1 cellular context compared by ENCODE assay signal in the genomic region with DNA sequence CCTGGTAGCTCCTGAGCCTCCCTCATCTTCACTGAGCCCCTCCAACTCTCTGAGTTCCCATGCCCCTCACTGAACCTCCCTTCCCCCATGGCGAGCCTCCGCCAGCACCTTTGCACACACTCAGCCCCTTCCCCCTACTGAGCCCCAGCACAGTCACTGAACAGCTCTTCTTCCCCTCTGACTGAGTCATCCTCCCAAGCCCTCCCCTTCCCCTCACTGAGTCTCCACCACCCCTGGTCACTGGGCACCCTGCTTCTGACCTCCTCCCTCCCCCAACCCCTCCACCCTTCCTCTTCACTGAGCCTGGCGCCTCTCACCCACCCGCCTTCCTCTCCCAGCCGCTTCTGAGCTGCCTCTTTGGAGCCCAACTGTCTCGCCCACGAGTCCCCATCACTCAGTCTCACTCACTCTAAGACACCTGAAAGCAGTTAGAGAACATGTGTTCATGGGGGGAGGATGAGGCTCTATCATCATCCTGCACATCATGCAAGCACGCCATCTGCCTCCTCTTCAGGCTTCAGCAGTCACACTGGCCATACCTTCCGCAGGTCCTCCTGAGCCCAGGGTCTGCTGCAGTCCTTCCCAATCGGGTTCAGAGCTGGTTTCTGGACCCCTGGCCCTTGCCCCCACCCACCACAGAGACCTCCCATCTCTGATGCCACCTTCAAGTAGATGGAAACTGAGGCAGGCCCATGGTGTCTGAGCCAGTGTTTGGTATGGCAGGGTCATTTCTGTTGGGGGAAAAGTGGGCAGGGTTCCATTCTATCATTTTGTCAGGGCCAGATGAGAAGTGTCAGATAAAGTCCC.
A peak's percentile ranks its signal among the peaks of the same experiment; 100 is the strongest.
TF ChIP-seq lines count a peak whose summit lies in the region.

No MANE protein-coding gene starts in this region.

TF ChIP-seq in HepG2, 621 proteins besides CTCF, POLR2A, EP300 and RAD21 (continued from another document and continues in another):
- TF ChIP-seq, protein P1, sequence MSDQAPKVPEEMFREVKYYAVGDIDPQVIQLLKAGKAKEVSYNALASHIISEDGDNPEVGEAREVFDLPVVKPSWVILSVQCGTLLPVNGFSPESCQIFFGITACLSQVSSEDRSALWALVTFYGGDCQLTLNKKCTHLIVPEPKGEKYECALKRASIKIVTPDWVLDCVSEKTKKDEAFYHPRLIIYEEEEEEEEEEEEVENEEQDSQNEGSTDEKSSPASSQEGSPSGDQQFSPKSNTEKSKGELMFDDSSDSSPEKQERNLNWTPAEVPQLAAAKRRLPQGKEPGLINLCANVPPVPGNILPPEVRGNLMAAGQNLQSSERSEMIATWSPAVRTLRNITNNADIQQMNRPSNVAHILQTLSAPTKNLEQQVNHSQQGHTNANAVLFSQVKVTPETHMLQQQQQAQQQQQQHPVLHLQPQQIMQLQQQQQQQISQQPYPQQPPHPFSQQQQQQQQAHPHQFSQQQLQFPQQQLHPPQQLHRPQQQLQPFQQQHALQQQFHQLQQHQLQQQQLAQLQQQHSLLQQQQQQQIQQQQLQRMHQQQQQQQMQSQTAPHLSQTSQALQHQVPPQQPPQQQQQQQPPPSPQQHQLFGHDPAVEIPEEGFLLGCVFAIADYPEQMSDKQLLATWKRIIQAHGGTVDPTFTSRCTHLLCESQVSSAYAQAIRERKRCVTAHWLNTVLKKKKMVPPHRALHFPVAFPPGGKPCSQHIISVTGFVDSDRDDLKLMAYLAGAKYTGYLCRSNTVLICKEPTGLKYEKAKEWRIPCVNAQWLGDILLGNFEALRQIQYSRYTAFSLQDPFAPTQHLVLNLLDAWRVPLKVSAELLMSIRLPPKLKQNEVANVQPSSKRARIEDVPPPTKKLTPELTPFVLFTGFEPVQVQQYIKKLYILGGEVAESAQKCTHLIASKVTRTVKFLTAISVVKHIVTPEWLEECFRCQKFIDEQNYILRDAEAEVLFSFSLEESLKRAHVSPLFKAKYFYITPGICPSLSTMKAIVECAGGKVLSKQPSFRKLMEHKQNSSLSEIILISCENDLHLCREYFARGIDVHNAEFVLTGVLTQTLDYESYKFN (CRISPR knock-in tag; conservative IDR thresholded peaks at IDR 0.05): peak; percentile 84
- TF ChIP-seq ETV5 (CRISPR knock-in tag; IDR thresholded peaks at IDR 0.05; ENCODE audit: borderline replicate concordance): peak; percentile 69; the same call in 1 of the 2 replicates
- no peak for TF ChIP-seq ZNF329 (CRISPR knock-in tag; IDR thresholded peaks at IDR 0.05; ENCODE audit: low read depth)
- TF ChIP-seq, protein P2, sequence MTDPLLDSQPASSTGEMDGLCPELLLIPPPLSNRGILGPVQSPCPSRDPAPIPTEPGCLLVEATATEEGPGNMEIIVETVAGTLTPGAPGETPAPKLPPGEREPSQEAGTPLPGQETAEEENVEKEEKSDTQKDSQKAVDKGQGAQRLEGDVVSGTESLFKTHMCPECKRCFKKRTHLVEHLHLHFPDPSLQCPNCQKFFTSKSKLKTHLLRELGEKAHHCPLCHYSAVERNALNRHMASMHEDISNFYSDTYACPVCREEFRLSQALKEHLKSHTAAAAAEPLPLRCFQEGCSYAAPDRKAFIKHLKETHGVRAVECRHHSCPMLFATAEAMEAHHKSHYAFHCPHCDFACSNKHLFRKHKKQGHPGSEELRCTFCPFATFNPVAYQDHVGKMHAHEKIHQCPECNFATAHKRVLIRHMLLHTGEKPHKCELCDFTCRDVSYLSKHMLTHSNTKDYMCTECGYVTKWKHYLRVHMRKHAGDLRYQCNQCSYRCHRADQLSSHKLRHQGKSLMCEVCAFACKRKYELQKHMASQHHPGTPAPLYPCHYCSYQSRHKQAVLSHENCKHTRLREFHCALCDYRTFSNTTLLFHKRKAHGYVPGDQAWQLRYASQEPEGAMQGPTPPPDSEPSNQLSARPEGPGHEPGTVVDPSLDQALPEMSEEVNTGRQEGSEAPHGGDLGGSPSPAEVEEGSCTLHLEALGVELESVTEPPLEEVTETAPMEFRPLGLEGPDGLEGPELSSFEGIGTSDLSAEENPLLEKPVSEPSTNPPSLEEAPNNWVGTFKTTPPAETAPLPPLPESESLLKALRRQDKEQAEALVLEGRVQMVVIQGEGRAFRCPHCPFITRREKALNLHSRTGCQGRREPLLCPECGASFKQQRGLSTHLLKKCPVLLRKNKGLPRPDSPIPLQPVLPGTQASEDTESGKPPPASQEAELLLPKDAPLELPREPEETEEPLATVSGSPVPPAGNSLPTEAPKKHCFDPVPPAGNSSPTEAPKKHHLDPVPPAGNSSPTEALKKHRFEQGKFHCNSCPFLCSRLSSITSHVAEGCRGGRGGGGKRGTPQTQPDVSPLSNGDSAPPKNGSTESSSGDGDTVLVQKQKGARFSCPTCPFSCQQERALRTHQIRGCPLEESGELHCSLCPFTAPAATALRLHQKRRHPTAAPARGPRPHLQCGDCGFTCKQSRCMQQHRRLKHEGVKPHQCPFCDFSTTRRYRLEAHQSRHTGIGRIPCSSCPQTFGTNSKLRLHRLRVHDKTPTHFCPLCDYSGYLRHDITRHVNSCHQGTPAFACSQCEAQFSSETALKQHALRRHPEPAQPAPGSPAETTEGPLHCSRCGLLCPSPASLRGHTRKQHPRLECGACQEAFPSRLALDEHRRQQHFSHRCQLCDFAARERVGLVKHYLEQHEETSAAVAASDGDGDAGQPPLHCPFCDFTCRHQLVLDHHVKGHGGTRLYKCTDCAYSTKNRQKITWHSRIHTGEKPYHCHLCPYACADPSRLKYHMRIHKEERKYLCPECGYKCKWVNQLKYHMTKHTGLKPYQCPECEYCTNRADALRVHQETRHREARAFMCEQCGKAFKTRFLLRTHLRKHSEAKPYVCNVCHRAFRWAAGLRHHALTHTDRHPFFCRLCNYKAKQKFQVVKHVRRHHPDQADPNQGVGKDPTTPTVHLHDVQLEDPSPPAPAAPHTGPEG (CRISPR knock-in tag; IDR thresholded peaks at IDR 0.05): no peak
- TF ChIP-seq SSRP1 (CRISPR knock-in tag; IDR thresholded peaks at IDR 0.05): no peak; the same call in 1 of the 2 replicates
- peak; percentile 43 for TF ChIP-seq SRSF1 (optimal IDR thresholded peaks at IDR 0.05; ENCODE audit: low read depth, low read length)
- TF ChIP-seq, protein P3, sequence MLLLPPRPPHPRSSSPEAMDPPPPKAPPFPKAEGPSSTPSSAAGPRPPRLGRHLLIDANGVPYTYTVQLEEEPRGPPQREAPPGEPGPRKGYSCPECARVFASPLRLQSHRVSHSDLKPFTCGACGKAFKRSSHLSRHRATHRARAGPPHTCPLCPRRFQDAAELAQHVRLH (CRISPR knock-in tag; IDR thresholded peaks at IDR 0.05; ENCODE audit: borderline replicate concordance, low read depth): no peak
- TF ChIP-seq, protein P4, sequence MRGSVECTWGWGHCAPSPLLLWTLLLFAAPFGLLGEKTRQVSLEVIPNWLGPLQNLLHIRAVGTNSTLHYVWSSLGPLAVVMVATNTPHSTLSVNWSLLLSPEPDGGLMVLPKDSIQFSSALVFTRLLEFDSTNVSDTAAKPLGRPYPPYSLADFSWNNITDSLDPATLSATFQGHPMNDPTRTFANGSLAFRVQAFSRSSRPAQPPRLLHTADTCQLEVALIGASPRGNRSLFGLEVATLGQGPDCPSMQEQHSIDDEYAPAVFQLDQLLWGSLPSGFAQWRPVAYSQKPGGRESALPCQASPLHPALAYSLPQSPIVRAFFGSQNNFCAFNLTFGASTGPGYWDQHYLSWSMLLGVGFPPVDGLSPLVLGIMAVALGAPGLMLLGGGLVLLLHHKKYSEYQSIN (CRISPR knock-in tag; IDR thresholded peaks at IDR 0.05; ENCODE audit: borderline replicate concordance): no peak
- TF ChIP-seq TBL1XR1 (IDR thresholded peaks at IDR 0.05; ENCODE audit: borderline replicate concordance, low read length, partially characterized antibody): peak; percentile 31
- TF ChIP-seq, protein P5, sequence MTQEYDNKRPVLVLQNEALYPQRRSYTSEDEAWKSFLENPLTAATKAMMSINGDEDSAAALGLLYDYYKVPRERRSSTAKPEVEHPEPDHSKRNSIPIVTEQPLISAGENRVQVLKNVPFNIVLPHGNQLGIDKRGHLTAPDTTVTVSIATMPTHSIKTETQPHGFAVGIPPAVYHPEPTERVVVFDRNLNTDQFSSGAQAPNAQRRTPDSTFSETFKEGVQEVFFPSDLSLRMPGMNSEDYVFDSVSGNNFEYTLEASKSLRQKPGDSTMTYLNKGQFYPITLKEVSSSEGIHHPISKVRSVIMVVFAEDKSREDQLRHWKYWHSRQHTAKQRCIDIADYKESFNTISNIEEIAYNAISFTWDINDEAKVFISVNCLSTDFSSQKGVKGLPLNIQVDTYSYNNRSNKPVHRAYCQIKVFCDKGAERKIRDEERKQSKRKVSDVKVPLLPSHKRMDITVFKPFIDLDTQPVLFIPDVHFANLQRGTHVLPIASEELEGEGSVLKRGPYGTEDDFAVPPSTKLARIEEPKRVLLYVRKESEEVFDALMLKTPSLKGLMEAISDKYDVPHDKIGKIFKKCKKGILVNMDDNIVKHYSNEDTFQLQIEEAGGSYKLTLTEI (CRISPR knock-in tag; conservative IDR thresholded peaks at IDR 0.05): no peak
- no peak for TF ChIP-seq RFXANK (CRISPR knock-in tag; IDR thresholded peaks at IDR 0.05)
- peak; percentile 71 for TF ChIP-seq TAF1 (CRISPR knock-in tag; IDR thresholded peaks at IDR 0.05)
- TF ChIP-seq KLF6 (CRISPR knock-in tag; IDR thresholded peaks at IDR 0.05): no peak
- TF ChIP-seq, protein P6, sequence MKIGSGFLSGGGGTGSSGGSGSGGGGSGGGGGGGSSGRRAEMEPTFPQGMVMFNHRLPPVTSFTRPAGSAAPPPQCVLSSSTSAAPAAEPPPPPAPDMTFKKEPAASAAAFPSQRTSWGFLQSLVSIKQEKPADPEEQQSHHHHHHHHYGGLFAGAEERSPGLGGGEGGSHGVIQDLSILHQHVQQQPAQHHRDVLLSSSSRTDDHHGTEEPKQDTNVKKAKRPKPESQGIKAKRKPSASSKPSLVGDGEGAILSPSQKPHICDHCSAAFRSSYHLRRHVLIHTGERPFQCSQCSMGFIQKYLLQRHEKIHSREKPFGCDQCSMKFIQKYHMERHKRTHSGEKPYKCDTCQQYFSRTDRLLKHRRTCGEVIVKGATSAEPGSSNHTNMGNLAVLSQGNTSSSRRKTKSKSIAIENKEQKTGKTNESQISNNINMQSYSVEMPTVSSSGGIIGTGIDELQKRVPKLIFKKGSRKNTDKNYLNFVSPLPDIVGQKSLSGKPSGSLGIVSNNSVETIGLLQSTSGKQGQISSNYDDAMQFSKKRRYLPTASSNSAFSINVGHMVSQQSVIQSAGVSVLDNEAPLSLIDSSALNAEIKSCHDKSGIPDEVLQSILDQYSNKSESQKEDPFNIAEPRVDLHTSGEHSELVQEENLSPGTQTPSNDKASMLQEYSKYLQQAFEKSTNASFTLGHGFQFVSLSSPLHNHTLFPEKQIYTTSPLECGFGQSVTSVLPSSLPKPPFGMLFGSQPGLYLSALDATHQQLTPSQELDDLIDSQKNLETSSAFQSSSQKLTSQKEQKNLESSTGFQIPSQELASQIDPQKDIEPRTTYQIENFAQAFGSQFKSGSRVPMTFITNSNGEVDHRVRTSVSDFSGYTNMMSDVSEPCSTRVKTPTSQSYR (CRISPR knock-in tag; IDR thresholded peaks at IDR 0.05; ENCODE audit: borderline replicate concordance): peak; percentile 94
- TF ChIP-seq ATF7 (IDR thresholded peaks at IDR 0.05): no peak
- TF ChIP-seq ATF7 (CRISPR knock-in tag; IDR thresholded peaks at IDR 0.05): 0 out of 2 replicates have a peak, but pooled peaks have one; percentile 31
- TF ChIP-seq ZMAT3 (CRISPR knock-in tag; conservative IDR thresholded peaks at IDR 0.05): no peak
- no peak for TF ChIP-seq SMYD3 (CRISPR knock-in tag; IDR thresholded peaks at IDR 0.05)
- no peak for TF ChIP-seq MED8 (CRISPR knock-in tag; IDR thresholded peaks at IDR 0.05; ENCODE audit: insufficient replicate concordance)
- TF ChIP-seq ZSCAN25 (CRISPR knock-in tag; IDR thresholded peaks at IDR 0.05): peak; percentile 79
- TF ChIP-seq KLF9 (CRISPR knock-in tag; IDR thresholded peaks at IDR 0.05; ENCODE audit: low read depth): no peak
- TF ChIP-seq ZNF24 (IDR thresholded peaks at IDR 0.05): no peak
- TF ChIP-seq HMGA1 (CRISPR knock-in tag; conservative IDR thresholded peaks at IDR 0.05): no peak
- no peak for TF ChIP-seq REXO4 (CRISPR knock-in tag; IDR thresholded peaks at IDR 0.05; ENCODE audit: borderline replicate concordance)
- no peak for TF ChIP-seq SUZ12 (IDR thresholded peaks at IDR 0.05; ENCODE audit: low read depth, low read length)
- no peak; the same call in 1 of the 2 replicates for TF ChIP-seq NKX3-1 (CRISPR knock-in tag; IDR thresholded peaks at IDR 0.05)
- no peak for TF ChIP-seq ZNF121 (CRISPR knock-in tag; IDR thresholded peaks at IDR 0.05)
- no peak for TF ChIP-seq PCBP2 (optimal IDR thresholded peaks at IDR 0.05; ENCODE audit: low read depth, low read length, poor library complexity, severe bottlenecking)
- TF ChIP-seq NFATC3 (CRISPR knock-in tag; IDR thresholded peaks at IDR 0.05): 0 out of 2 replicates have a peak, but pooled peaks have one; percentile 25
- TF ChIP-seq, protein P7, sequence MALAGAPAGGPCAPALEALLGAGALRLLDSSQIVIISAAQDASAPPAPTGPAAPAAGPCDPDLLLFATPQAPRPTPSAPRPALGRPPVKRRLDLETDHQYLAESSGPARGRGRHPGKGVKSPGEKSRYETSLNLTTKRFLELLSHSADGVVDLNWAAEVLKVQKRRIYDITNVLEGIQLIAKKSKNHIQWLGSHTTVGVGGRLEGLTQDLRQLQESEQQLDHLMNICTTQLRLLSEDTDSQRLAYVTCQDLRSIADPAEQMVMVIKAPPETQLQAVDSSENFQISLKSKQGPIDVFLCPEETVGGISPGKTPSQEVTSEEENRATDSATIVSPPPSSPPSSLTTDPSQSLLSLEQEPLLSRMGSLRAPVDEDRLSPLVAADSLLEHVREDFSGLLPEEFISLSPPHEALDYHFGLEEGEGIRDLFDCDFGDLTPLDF (CRISPR knock-in tag; IDR thresholded peaks at IDR 0.05): no peak
- TF ChIP-seq ZNF501 (CRISPR knock-in tag; IDR thresholded peaks at IDR 0.05): 0 out of 2 replicates have a peak, but pooled peaks have one; percentile 13
- peak; percentile 39; the same call in 1 of the 2 replicates for TF ChIP-seq BCL6 (CRISPR knock-in tag; IDR thresholded peaks at IDR 0.05)
- TF ChIP-seq KLF13 (CRISPR knock-in tag; IDR thresholded peaks at IDR 0.05): no peak
- TF ChIP-seq KDM2A (CRISPR knock-in tag; IDR thresholded peaks at IDR 0.05; ENCODE audit: borderline replicate concordance, low read depth): peak; percentile 63
- TF ChIP-seq ZNF605 (CRISPR knock-in tag; IDR thresholded peaks at IDR 0.05): peak; percentile 73
- peak; percentile 74; the same call in 1 of the 2 replicates for TF ChIP-seq ZNF292 (CRISPR knock-in tag; IDR thresholded peaks at IDR 0.05; ENCODE audit: borderline replicate concordance, low read depth)
- no peak for TF ChIP-seq SP5 (CRISPR knock-in tag; IDR thresholded peaks at IDR 0.05; ENCODE audit: borderline replicate concordance, low read depth)
- TF ChIP-seq, protein P8, sequence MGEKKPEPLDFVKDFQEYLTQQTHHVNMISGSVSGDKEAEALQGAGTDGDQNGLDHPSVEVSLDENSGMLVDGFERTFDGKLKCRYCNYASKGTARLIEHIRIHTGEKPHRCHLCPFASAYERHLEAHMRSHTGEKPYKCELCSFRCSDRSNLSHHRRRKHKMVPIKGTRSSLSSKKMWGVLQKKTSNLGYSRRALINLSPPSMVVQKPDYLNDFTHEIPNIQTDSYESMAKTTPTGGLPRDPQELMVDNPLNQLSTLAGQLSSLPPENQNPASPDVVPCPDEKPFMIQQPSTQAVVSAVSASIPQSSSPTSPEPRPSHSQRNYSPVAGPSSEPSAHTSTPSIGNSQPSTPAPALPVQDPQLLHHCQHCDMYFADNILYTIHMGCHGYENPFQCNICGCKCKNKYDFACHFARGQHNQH (CRISPR knock-in tag; IDR thresholded peaks at IDR 0.05): no peak; the same call in 1 of the 2 replicates
- TF ChIP-seq RXRB (CRISPR knock-in tag; IDR thresholded peaks at IDR 0.05; ENCODE audit: borderline replicate concordance): peak; percentile 88
